6 cellular contexts compared by ENCODE assay signal in genomic region chr19:42267644-42268141, GRCh38.
DNase-seq lines count a peak whose midpoint lies in the region; ATAC-seq and TF ChIP-seq lines count a peak whose summit lies in the region.

No MANE protein-coding gene starts in this region.

- in situ Hi-C loops in astrocyte of the cerebellum (cut with HindIII; ENCODE audit: low sequenced_read_pairs): no loop called here

- H4K20me1 ChIP-seq in DND-41 (ENCODE audit: insufficient read depth, low read length): no peaks in the 10 kb centered on the region

- H2AFZ ChIP-seq in DND-41 (ENCODE audit: low read depth, low read length): peak overlapping the region; percentile 82

- TF ChIP-seq CTCF in DND-41 (IDR thresholded peaks at IDR 0.05; ENCODE audit: borderline replicate concordance, extremely low read depth, low read length, poor library complexity, severe bottlenecking): no peak
- TF ChIP-seq CTCF in astrocyte of the cerebellum (IDR thresholded peaks at IDR 0.05; ENCODE audit: low read depth, low read length, missing control alignments): no peak

- peaks cover 16% of the 10 kb centered on the region for H3K36me3 ChIP-seq in DND-41 (ENCODE audit: insufficient read depth, low read length)
- peaks cover 7% of the 10 kb centered on the region for H3K36me3 ChIP-seq in muscle layer of colon (ENCODE audit: insufficient read depth, low read length)

- H3K27me3 ChIP-seq in DND-41 (ENCODE audit: insufficient read depth, low read length, poor library complexity): no peaks in the 10 kb centered on the region
- H3K27me3 ChIP-seq in muscle layer of colon (ENCODE audit: control insufficient read depth in 1 of 2, insufficient read depth in 2 of 2, low read length in 2 of 2): no peaks in the 10 kb centered on the region

- peak overlapping the region; percentile 81 for H3K4me2 ChIP-seq in DND-41 (ENCODE audit: insufficient read depth, low read length)

- H3K27ac ChIP-seq in DND-41 (ENCODE audit: low read length): peak overlapping the region; percentile 88
- peak overlapping the region; percentile 98 for H3K27ac ChIP-seq in muscle layer of colon (ENCODE audit: low read depth, low read length)

- H3K9ac ChIP-seq in DND-41 (ENCODE audit: low read depth, low read length) (peak overlapping the region; percentile 73), muscle layer of colon (ENCODE audit: low read length) (peak overlapping the region; percentile 75)

- H3K79me2 ChIP-seq in DND-41 (ENCODE audit: insufficient read depth, low read length): peaks cover 28% of the 10 kb centered on the region

- no peak for DNase-seq in DND-41
- DNase-seq in astrocyte of the cerebellum (ENCODE audit: low read depth): no peak
- no peak for DNase-seq in COLO829 (ENCODE audit: low spot score)
- DNase-seq in iPS-NIHi11 (ENCODE audit: low spot score): no peak

- no peaks in the 10 kb centered on the region for H3K9me3 ChIP-seq in DND-41 (ENCODE audit: insufficient read depth, low read length, severe bottlenecking)
- H3K9me3 ChIP-seq in muscle layer of colon (ENCODE audit: low read length): no peaks in the 10 kb centered on the region

- ATAC-seq in DND-41 (ENCODE audit: insufficient read depth, low read depth) (no peak), GM18868 (IDR thresholded peaks at IDR 0.05; ENCODE audit: unreplicated experiment) (no peak)

- H3K4me1 ChIP-seq in DND-41 (ENCODE audit: insufficient read depth, low read length): peaks cover 24% of the 10 kb centered on the region
- H3K4me1 ChIP-seq in muscle layer of colon (ENCODE audit: insufficient read depth, low read length): peaks cover 25% of the 10 kb centered on the region

- peak overlapping the region; percentile 22 to 64; a peak in 3 of 4 replicates for H3K4me3 ChIP-seq in DND-41 (ENCODE audit: low read depth in 1 of 2, low read length in 2 of 2)
- H3K4me3 ChIP-seq in astrocyte of the cerebellum (ENCODE audit: low read depth, low read length): peak overlapping the region; percentile 67
- H3K4me3 ChIP-seq in muscle layer of colon (ENCODE audit: low read depth in 1 of 2, low read length in 2 of 2): peak overlapping the region; percentile 45 to 76
